8 cellular contexts compared by ENCODE assay signal in genomic region chr15:90031231-90031791, GRCh38. TPM values are rescaled to one million over a fixed set of nuclear protein-coding genes. Genes with fewer than 3 reads are reported as not detected.
DNase-seq lines count a peak whose midpoint lies in the region; ATAC-seq lines count a peak whose summit lies in the region.

No MANE protein-coding gene starts in this region.

- H3K4me1 Mint-ChIP-seq in stimulated activated memory B cell treated with anti-CD40 and anti-IgM and Interleukin-4, amounts not matched to agents 10 μg/mL and 1 μg/mL and 100 μg/mL, for 72 hours: peaks cover 52% of the 10 kb centered on the region

- DNase-seq in Right ventricle myocardium superior (peak; percentile 27), cardiac septum (ENCODE audit: low spot score) (no peak), NOMO-1 treated with DMSO at 0.1 percent for 48 hours (lab: John Stamatoyannopoulos, UW; ENCODE audit: unreplicated experiment) (peak; percentile 45), NCI-H510A treated with DMSO at 0.1 percent for 48 hours (lab: John Stamatoyannopoulos, UW) (no peak), DMS114 treated with DMSO at 0.1 percent for 48 hours (lab: John Stamatoyannopoulos, UW; ENCODE audit: unreplicated experiment) (no peak)

- H3K27ac Mint-ChIP-seq in stimulated activated memory B cell treated with anti-CD40 and anti-IgM and Interleukin-4, amounts not matched to agents 10 μg/mL and 1 μg/mL and 100 μg/mL, for 72 hours: peak overlapping the region; percentile 71

- intact Hi-C loops in Right ventricle myocardium superior (cut with DNase I) (no loop called here), cardiac septum (cut with DNase I) (no loop called here)

- H3K36me3 Mint-ChIP-seq in stimulated activated memory B cell treated with anti-CD40 and anti-IgM and Interleukin-4, amounts not matched to agents 10 μg/mL and 1 μg/mL and 100 μg/mL, for 72 hours: peaks cover 11% of the 10 kb centered on the region

- H3K27me3 Mint-ChIP-seq in stimulated activated memory B cell treated with anti-CD40 and anti-IgM and Interleukin-4, amounts not matched to agents 10 μg/mL and 1 μg/mL and 100 μg/mL, for 72 hours: no peaks in the 10 kb centered on the region

- H3K9me3 Mint-ChIP-seq in stimulated activated memory B cell treated with anti-CD40 and anti-IgM and Interleukin-4, amounts not matched to agents 10 μg/mL and 1 μg/mL and 100 μg/mL, for 72 hours: peaks cover 2% of the 10 kb centered on the region

- H3K4me3 Mint-ChIP-seq in stimulated activated memory B cell treated with anti-CD40 and anti-IgM and Interleukin-4, amounts not matched to agents 10 μg/mL and 1 μg/mL and 100 μg/mL, for 72 hours: peak overlapping the region; percentile 72

- ATAC-seq in Right ventricle myocardium superior (ENCODE audit: poor library complexity) (peak; percentile 30), HG02763 (IDR thresholded peaks at IDR 0.05; ENCODE audit: unreplicated experiment) (peak; percentile 91), esophagus mucosa (peak; percentile 25)
- peak; percentile 96 for ATAC-seq in stimulated activated memory B cell treated with anti-CD40 and anti-IgM and Interleukin-4, amounts not matched to agents 10 μg/mL and 1 μg/mL and 100 μg/mL, for 72 hours

RNA-seq across cellular contexts. Expression of gene ZNF710, which starts 30.2 kb away (rescaled TPM):
- total RNA-seq in Right ventricle myocardium superior: 4.9 TPM
- total RNA-seq in cardiac septum: 3.9 TPM
- 27.9 TPM for total RNA-seq in esophagus mucosa

Comparison
In these comparisons a context has a peak if more than half of its experiments do, and no peak if none do; other contexts are left out.
1. DNase-seq: peak in Right ventricle myocardium superior (single experiment) and NOMO-1 treated with DMSO at 0.1 percent for 48 hours (single experiment); none in cardiac septum (single experiment), NCI-H510A treated with DMSO at 0.1 percent for 48 hours (single experiment) and DMS114 treated with DMSO at 0.1 percent for 48 hours (single experiment).
2. ATAC-seq: peak in every context shown above with its lines; median percentile 96 in stimulated activated memory B cell treated with anti-CD40 and anti-IgM and Interleukin-4, amounts not matched to agents 10 μg/mL and 1 μg/mL and 100 μg/mL, for 72 hours; 91 in HG02763; 30 in Right ventricle myocardium superior; 25 in esophagus mucosa.